8 cellular contexts compared by ENCODE assay signal in genomic region chr2:73986085-73986680, GRCh38. TPM values are rescaled to one million over a fixed set of nuclear protein-coding genes. Genes with fewer than 3 reads are reported as not detected.
DNase-seq lines count a peak whose midpoint lies in the region; ATAC-seq and TF ChIP-seq lines count a peak whose summit lies in the region.

No MANE protein-coding gene starts in this region.

- H3K4me1 Mint-ChIP-seq in IgD-negative memory B cell (peaks cover 51 to 63% (median 62%) of the 10 kb centered on the region in 3 donors), mesothelial cell of epicardium (peaks cover 64% of the 10 kb centered on the region)
- H3K4me1 Mint-ChIP-seq in activated naive CD8-positive, alpha-beta T cell treated with anti-CD3 and anti-CD28 coated beads, Interleukin-2, amount 50 U/mL, for 24 hours, result peaks cover 78% of the 10 kb centered on the region

- H3K27me3 Mint-ChIP-seq in IgD-negative memory B cell (no peaks in the 10 kb centered on the region), mesothelial cell of epicardium (ENCODE audit: low read depth) (peaks cover 8% of the 10 kb centered on the region)
- no peaks in the 10 kb centered on the region for H3K27me3 Mint-ChIP-seq in activated naive CD8-positive, alpha-beta T cell treated with anti-CD3 and anti-CD28 coated beads, Interleukin-2, amount 50 U/mL, for 24 hours

- ATAC-seq in activated naive CD8-positive, alpha-beta T cell treated with anti-CD3 and anti-CD28 coated beads, Interleukin-2, amount 50 U/mL, for 24 hours, result peak; percentile 30
- no peak for ATAC-seq in HG03439 (IDR thresholded peaks at IDR 0.05; ENCODE audit: unreplicated experiment)
- ATAC-seq in HG02798 (IDR thresholded peaks at IDR 0.05; ENCODE audit: poor library complexity, unreplicated experiment), result no peak

- H3K27ac ChIP-seq in A673 (ENCODE audit: low read depth, low read length, poor library complexity, severe bottlenecking), result peak overlapping the region; percentile 71

- H3K9me3 Mint-ChIP-seq in IgD-negative memory B cell, result no peaks in the 10 kb centered on the region
- H3K9me3 Mint-ChIP-seq in activated naive CD8-positive, alpha-beta T cell treated with anti-CD3 and anti-CD28 coated beads, Interleukin-2, amount 50 U/mL, for 24 hours, result peaks cover 5% of the 10 kb centered on the region
- H3K9me3 Mint-ChIP-seq in mesothelial cell of epicardium, result no peaks in the 10 kb centered on the region

- H3K4me3 Mint-ChIP-seq in IgD-negative memory B cell (peak overlapping the region; percentile 75 to 94 (median 85)), mesothelial cell of epicardium (peak overlapping the region; percentile 77)
- peak overlapping the region; percentile 86 for H3K4me3 Mint-ChIP-seq in activated naive CD8-positive, alpha-beta T cell treated with anti-CD3 and anti-CD28 coated beads, Interleukin-2, amount 50 U/mL, for 24 hours

- no peaks in the 10 kb centered on the region for H3K9me3 ChIP-seq in A673 (ENCODE audit: low read depth, low read length, poor library complexity, severe bottlenecking)

- H3K27ac Mint-ChIP-seq in IgD-negative memory B cell (peak overlapping the region; percentile 50 to 96 (median 95)), mesothelial cell of epicardium (peak overlapping the region; percentile 92)
- H3K27ac Mint-ChIP-seq in activated naive CD8-positive, alpha-beta T cell treated with anti-CD3 and anti-CD28 coated beads, Interleukin-2, amount 50 U/mL, for 24 hours, result peak overlapping the region; percentile 81

- H3K4me3 ChIP-seq in A673 (ENCODE audit: low read depth, low read length, poor library complexity, severe bottlenecking), result peak overlapping the region; percentile 56

- H3K36me3 Mint-ChIP-seq in IgD-negative memory B cell, result peaks cover 10% of the 10 kb centered on the region
- peaks cover 38% of the 10 kb centered on the region for H3K36me3 Mint-ChIP-seq in activated naive CD8-positive, alpha-beta T cell treated with anti-CD3 and anti-CD28 coated beads, Interleukin-2, amount 50 U/mL, for 24 hours (ENCODE audit: low read depth)
- H3K36me3 Mint-ChIP-seq in mesothelial cell of epicardium, result peaks cover 15% of the 10 kb centered on the region

- H3K27me3 ChIP-seq in A673 (replicated peaks; ENCODE audit: insufficient read depth, low read depth, low read length, poor library complexity), result no peaks in the 10 kb centered on the region

- DNase-seq in A673 (ENCODE audit: low spot score), result no peak
- peak; percentile 57 for DNase-seq in activated naive CD8-positive, alpha-beta T cell treated with anti-CD3 and anti-CD28 coated beads, Interleukin-2, amount 50 U/mL, for 24 hours
- DNase-seq in mesothelial cell of epicardium (ENCODE audit: low spot score in 2 of 2, unreplicated experiment in 2 of 2), result no peak
- DNase-seq in RKO (ENCODE audit: low spot score), result no peak
- no peak for DNase-seq in medulla oblongata (ENCODE audit: extremely low spot score)

- intact Hi-C loops in A673 (cut with micrococcal nuclease; ENCODE audit: unreplicated experiment), result loop anchor here (10.0 kb wide), 1 partner anchor 119 kb away; no protein-coding TSS in a partner anchor

- no TSS peak for BruUV-seq in A673 (replicated peaks; lab: Mats Ljungman, UMichigan)

- POLR2A ChIA-PET in A673 (lab: Charles Lee; ENCODE audit: low non-redundant PET), result no interaction called here

- H3K4me1 ChIP-seq in A673 (ENCODE audit: insufficient read depth, low read length, poor library complexity, severe bottlenecking), result peaks cover 52% of the 10 kb centered on the region

- TF ChIP-seq CTCF in A673 (conservative IDR thresholded peaks at IDR 0.05; ENCODE audit: low read depth, low read length) (no peak), mesothelial cell of epicardium (IDR thresholded peaks at IDR 0.05; ENCODE audit: unreplicated experiment) (no peak)

- CTCF ChIA-PET in A673 (lab: Charles Lee), result no interaction called here

- peaks cover 14% of the 10 kb centered on the region for H3K36me3 ChIP-seq in A673 (ENCODE audit: insufficient read depth, low read length, poor library complexity, severe bottlenecking)

RNA-seq across cellular contexts. Expression of gene TET3, which starts 1.5 kb away (rescaled TPM):
- total RNA-seq in A673 (2021) (26.3 and 28.7 TPM in 2 replicates), mesothelial cell of epicardium (39.6 to 42.6 TPM (median 41.2 TPM) in 3 replicates)
- 0.46 TPM for polyA plus RNA-seq in IgD-negative memory B cell

RNA-seq across cellular contexts. Expression of gene DGUOK, which starts 59.5 kb away (rescaled TPM):
- total RNA-seq in A673 (2021) (106 and 107 TPM in 2 replicates), mesothelial cell of epicardium (66.0 to 69.5 TPM (median 66.8 TPM) in 3 replicates)
- 187 TPM for polyA plus RNA-seq in IgD-negative memory B cell
